ENCODE assay signal across 9 cellular contexts in the genomic region with DNA sequence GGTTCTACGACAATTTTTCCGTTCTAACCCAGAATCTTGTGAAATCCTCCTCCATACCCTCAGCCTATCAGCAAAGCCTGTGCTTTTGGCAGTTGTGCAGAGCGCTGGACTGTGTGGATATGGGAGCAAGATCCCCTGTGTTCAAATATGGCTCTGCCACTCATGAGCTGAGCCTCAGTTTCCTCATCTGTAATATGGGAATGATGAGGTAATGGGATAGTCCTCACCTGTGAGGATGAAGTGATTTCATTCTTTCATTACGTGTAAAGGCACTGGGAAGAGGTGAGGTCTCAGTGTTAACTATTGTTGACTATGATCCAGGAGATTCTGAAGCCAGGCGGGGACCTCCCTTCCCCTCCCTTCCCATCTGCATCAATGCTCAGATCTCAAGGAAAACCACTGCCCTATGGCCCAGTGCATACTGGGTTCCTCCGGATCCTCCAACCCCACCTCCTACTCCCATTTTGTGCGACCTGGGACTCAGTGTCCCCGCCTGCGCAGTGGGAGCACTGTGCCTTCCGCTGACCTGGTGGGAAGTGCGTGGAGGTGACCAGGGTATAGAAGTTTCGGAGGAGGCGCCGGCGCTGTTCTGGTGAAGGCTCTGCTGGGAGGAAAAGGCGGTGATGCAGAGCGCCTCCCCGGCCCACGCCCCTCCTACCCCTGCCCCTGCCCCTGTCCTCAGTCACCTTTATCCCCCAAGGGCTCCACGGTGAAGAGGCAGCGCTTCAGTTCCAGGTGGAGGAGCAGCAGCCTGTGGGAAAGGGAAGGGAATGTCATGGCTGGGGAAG. TPM values are rescaled to one million over a fixed set of nuclear protein-coding genes. Genes with fewer than 3 reads are reported as not detected.
DNase-seq lines count a peak whose midpoint lies in the region; ATAC-seq, FAIRE-seq and TF ChIP-seq lines count a peak whose summit lies in the region.
"Had no signal": no experiment of that assay in that cellular context is flagged by ENCODE, and none has a peak within 500 bp of the region (broad histone marks: within the 10 kb centered on the region; RNA-seq: fewer than 3 reads in every experiment).

No MANE protein-coding gene starts in this region.

- no peak for TF ChIP-seq CTCF in HepG2 (CRISPR knock-in tag; IDR thresholded peaks at IDR 0.05)
- TF ChIP-seq CTCF in tibial artery (IDR thresholded peaks at IDR 0.05), result no peak

- 93% methylated on average over 18 of the region's 21 CpGs for whole genome bisulfite sequencing in HepG2 (ENCODE audit: low lambda C conversion rate)

- H3K9me3 ChIP-seq in adipocyte (ENCODE audit: control insufficient read depth, low read length), result no peaks in the 10 kb centered on the region
- H3K9me3 ChIP-seq in HepG2 (ENCODE audit: low read length), result no peaks in the 10 kb centered on the region
- no peaks in the 10 kb centered on the region for H3K9me3 ChIP-seq in tibial artery

- no peak overlapping the region for H2AFZ ChIP-seq in HepG2 (ENCODE audit: low read length)

- H3K27me3 Mint-ChIP-seq in activated T-cell treated with anti-CD3 and anti-CD28 coated beads, Interleukin-2, amount 50 U/mL, for 4 hours (ENCODE audit: low read depth), result no peaks in the 10 kb centered on the region

- intact Hi-C loops in HepG2 (cut with micrococcal nuclease; ENCODE audit: unreplicated experiment) (no loop called here), tibial artery (cut with DNase I; ENCODE audit: low total_unique reads) (loop anchor here (5.0 kb wide), 1 partner anchor 41 kb away; the partner anchor contains the start of gene AP2A1)

- POLR2A ChIA-PET in HepG2 (lab: Yijun Ruan, JAX), result interaction anchor here (0.6 to 0.9 kb wide), 3 partner anchors 36 to 228 kb away, joined by 3 to 4 read pairs (median 3); partner anchors contain the start of genes NOSIP and PNKP

- peak overlapping the region; percentile 29 for H3K9ac ChIP-seq in adipocyte (ENCODE audit: low read length)
- no peak overlapping the region for H3K9ac ChIP-seq in HepG2 (ENCODE audit: insufficient read depth, low read depth, low read length)

- TF ChIP-seq EP300 in HepG2 (IDR thresholded peaks at IDR 0.05; ENCODE audit: low read depth in 2 of 2, low read length in 2 of 2), result no peak
- no peak for TF ChIP-seq EP300 in HepG2 (CRISPR knock-in tag; IDR thresholded peaks at IDR 0.05; ENCODE audit: borderline replicate concordance)

- no peak overlapping the region; the same call in 1 of the 2 replicates for H3K4me2 ChIP-seq in HepG2 (ENCODE audit: low read depth, low read length)

- TF ChIP-seq RAD21 in HepG2 (CRISPR knock-in tag; IDR thresholded peaks at IDR 0.05), result no peak

- in situ Hi-C loops in HepG2 (cut with HindIII; ENCODE audit: extremely low pct_ligation_motif_present, low pct_unique_long_range_greater_than_20kb), result no loop called here

- H3K4me1 ChIP-seq in adipocyte (ENCODE audit: control insufficient read depth, insufficient read depth, low read length) (peaks cover 12% of the 10 kb centered on the region), HepG2 (ENCODE audit: insufficient read depth, low read length) (peaks cover 14% of the 10 kb centered on the region), tibial artery (peaks cover 0 to 28% (median 22%) of the 10 kb centered on the region in 4 donors)

- H3K36me3 ChIP-seq in adipocyte (ENCODE audit: control insufficient read depth, insufficient read depth, low read length, severe bottlenecking) (peaks cover 39% of the 10 kb centered on the region), HepG2 (replicated peaks in 1 of 2; ENCODE audit: control insufficient read depth in 1 of 2, insufficient read depth in 2 of 2, low read length in 2 of 2) (peaks cover 1 to 9% of the 10 kb centered on the region in 2 experiments; a peak in 2 of 5 replicates), tibial artery (peaks cover 0 to 48% (median 20%) of the 10 kb centered on the region in 3 donors)

- H3K79me2 ChIP-seq in HepG2 (ENCODE audit: insufficient read depth, low read length), result no peaks in the 10 kb centered on the region

- FAIRE-seq in HepG2 (lab: Jason Lieb, UNC), result no peak

- TF ChIP-seq POLR2A in HepG2 (IDR thresholded peaks at IDR 0.05; ENCODE audit: insufficient read depth in 1 of 2, low read depth in 2 of 2, low read length in 2 of 2), result no peak

- peaks cover 20% of the 10 kb centered on the region for H3K4me1 Mint-ChIP-seq in activated T-cell treated with anti-CD3 and anti-CD28 coated beads, Interleukin-2, amount 50 U/mL, for 4 hours (ENCODE audit: low read depth)

- peaks cover 8% of the 10 kb centered on the region for H3K36me3 Mint-ChIP-seq in activated T-cell treated with anti-CD3 and anti-CD28 coated beads, Interleukin-2, amount 50 U/mL, for 4 hours (ENCODE audit: insufficient read depth)

- no peaks in the 10 kb centered on the region for H3K27me3 ChIP-seq in adipocyte (replicated peaks; ENCODE audit: control insufficient read depth, insufficient read depth, low read length)
- no peaks in the 10 kb centered on the region for H3K27me3 ChIP-seq in HepG2 (ENCODE audit: control insufficient read depth in 1 of 2, insufficient read depth in 2 of 2, low read length in 2 of 2)
- H3K27me3 ChIP-seq in tibial artery, result no peaks in the 10 kb centered on the region

- no TSS peak for BruUV-seq in HepG2 (replicated peaks; lab: Mats Ljungman, UMichigan)

- no peaks in the 10 kb centered on the region for H3K9me3 Mint-ChIP-seq in activated T-cell treated with anti-CD3 and anti-CD28 coated beads, Interleukin-2, amount 50 U/mL, for 4 hours

- ATAC-seq in activated T-cell treated with anti-CD3 and anti-CD28 coated beads, Interleukin-2, amount 50 U/mL, for 4 hours, result no peak
- no peak for ATAC-seq in HepG2
- ATAC-seq in HG02981 (IDR thresholded peaks at IDR 0.05; ENCODE audit: unreplicated experiment), result no peak

- CTCF ChIA-PET in HepG2 (lab: Yijun Ruan, JAX; ENCODE audit: low intra/inter-chr PET ratio, low total read pairs), result no interaction called here

- no peak for DNase-seq in activated T-cell treated with anti-CD3 and anti-CD28 coated beads, Interleukin-2, amount 50 U/mL, for 4 hours
- DNase-seq in activated T-cell treated with anti-CD3 and anti-CD28 coated beads, Interleukin-2, amount 50 U/mL, for 48 hours, result no peak
- no peak for DNase-seq in adipocyte (ENCODE audit: low read depth)
- no peak for DNase-seq in HepG2 (ENCODE audit: low spot score)
- DNase-seq in tibial artery, result no peak
- no peak for DNase-seq in NCI-H146 (lab: John Stamatoyannopoulos, UW)
- DNase-seq in amygdala (lab: John Stamatoyannopoulos, UW), result no peak

- no peak overlapping the region for H3K4me3 ChIP-seq in adipocyte (ENCODE audit: low read length)
- H3K4me3 ChIP-seq in HepG2 (replicated peaks in 1 of 3; ENCODE audit: insufficient read depth in 1 of 3, low read depth in 2 of 3, low read length in 3 of 3), result no peak overlapping the region
- peak overlapping the region; percentile 65 to 87 for H3K4me3 ChIP-seq in tibial artery

- no peaks in the 10 kb centered on the region for H4K20me1 ChIP-seq in HepG2 (ENCODE audit: insufficient read depth, low read length)

- no peak overlapping the region for H3K27ac ChIP-seq in HepG2 (ENCODE audit: extremely low read length, insufficient read depth, low read length)
- H3K27ac ChIP-seq in tibial artery, result peak overlapping the region; percentile 84 to 94
- H3K27ac ChIP-seq: C4-2B had no signal

- H3K4me3 Mint-ChIP-seq in activated T-cell treated with anti-CD3 and anti-CD28 coated beads, Interleukin-2, amount 50 U/mL, for 4 hours, result peak overlapping the region; percentile 53

RNA-seq across cellular contexts. Expression of gene FUZ, which starts 5.0 kb away (rescaled TPM):
- 10 to 100 TPM; 15.6 to 19.9 (median 18.5) TPM for total RNA-seq in activated T-cell treated with anti-CD3 and anti-CD28 coated beads, Interleukin-2, amount 50 U/mL, for 4 hours
- not detected in 2 replicates for total RNA-seq in HepG2 (2016; rRNA removed; fragmentation: Illumina TruSeq; extraction: Trizol)
- 0.44 TPM in 1 of 2 replicates, not detected in the other for total RNA-seq in HepG2 (2016; cell fraction: cytosol; rRNA removed; fragmentation: Illumina TruSeq; extraction: Trizol; ENCODE audit: low read depth)
- total RNA-seq in HepG2 (2016; cell fraction: insoluble cytoplasmic fraction; rRNA removed; fragmentation: Illumina TruSeq; extraction: Trizol), result not detected in 2 replicates
- total RNA-seq in HepG2 (2016; cell fraction: membrane; rRNA removed; fragmentation: Illumina TruSeq; extraction: Trizol), result 0.31 TPM in 1 of 2 replicates, not detected in the other
- total RNA-seq in HepG2 (2016; cell fraction: nucleus; rRNA removed; fragmentation: Illumina TruSeq; extraction: Trizol), result not detected in 2 replicates
- polyA plus RNA-seq in HepG2 (2011; rRNA removed), result 0.07 and 0.08 TPM in 2 replicates
- 0.08 and 0.14 TPM in 2 replicates for polyA plus RNA-seq in HepG2 (2011; cell fraction: cytosol; rRNA removed)
- polyA plus RNA-seq in HepG2 (2011; cell fraction: nucleus; rRNA removed), result 0.32 and 0.38 TPM in 2 replicates
- polyA plus RNA-seq in HepG2 (2012), result 0.21 and 0.63 TPM in 2 replicates
- 0.26 TPM in 1 of 2 replicates, not detected in the other for polyA plus RNA-seq in HepG2 (2016; cell fraction: cytosol; fragmentation: Illumina TruSeq; extraction: Trizol; ENCODE audit: low read depth)
- not detected in 2 replicates for polyA plus RNA-seq in HepG2 (2016; cell fraction: insoluble cytoplasmic fraction; fragmentation: Illumina TruSeq; extraction: Trizol; ENCODE audit: low read depth)
- polyA plus RNA-seq in HepG2 (2016; cell fraction: membrane; fragmentation: Illumina TruSeq; extraction: Trizol; ENCODE audit: low read depth), result 0.22 TPM in 1 of 2 replicates, not detected in the other
- polyA plus RNA-seq in HepG2 (2016; cell fraction: nucleus; fragmentation: Illumina TruSeq; extraction: Trizol; ENCODE audit: insufficient read depth, low read depth), result not detected in 2 replicates
- not detected in 2 replicates for polyA minus RNA-seq in HepG2 (2011; rRNA and poly(A)+ RNA removed; ENCODE audit: low replicate concordance)
- polyA minus RNA-seq in HepG2 (2011; cell fraction: cytosol; rRNA and poly(A)+ RNA removed), result not detected in 2 replicates
- not detected in 2 replicates for polyA minus RNA-seq in HepG2 (2011; cell fraction: nucleus; rRNA and poly(A)+ RNA removed)

RNA-seq across cellular contexts. Expression of gene MED25, which starts 10.0 kb away (rescaled TPM):
- total RNA-seq in activated T-cell treated with anti-CD3 and anti-CD28 coated beads, Interleukin-2, amount 50 U/mL, for 4 hours, result 10 to 100 TPM; 44.1 to 51.0 (median 47.2) TPM
- 11.1 and 11.3 TPM in 2 replicates for total RNA-seq in HepG2 (2016; rRNA removed; fragmentation: Illumina TruSeq; extraction: Trizol)
- 3.0 and 3.1 TPM in 2 replicates for total RNA-seq in HepG2 (2016; cell fraction: cytosol; rRNA removed; fragmentation: Illumina TruSeq; extraction: Trizol; ENCODE audit: low read depth)
- total RNA-seq in HepG2 (2016; cell fraction: insoluble cytoplasmic fraction; rRNA removed; fragmentation: Illumina TruSeq; extraction: Trizol), result 10.4 and 11.0 TPM in 2 replicates
- 6.7 and 8.6 TPM in 2 replicates for total RNA-seq in HepG2 (2016; cell fraction: membrane; rRNA removed; fragmentation: Illumina TruSeq; extraction: Trizol)
- 18.0 and 18.4 TPM in 2 replicates for total RNA-seq in HepG2 (2016; cell fraction: nucleus; rRNA removed; fragmentation: Illumina TruSeq; extraction: Trizol)
- 13.3 and 15.1 TPM in 2 replicates for polyA plus RNA-seq in HepG2 (2011; rRNA removed)
- 5.3 and 5.7 TPM in 2 replicates for polyA plus RNA-seq in HepG2 (2011; cell fraction: cytosol; rRNA removed)
- 48.1 and 61.9 TPM in 2 replicates for polyA plus RNA-seq in HepG2 (2011; cell fraction: nucleus; rRNA removed)
- 17.3 and 20.9 TPM in 2 replicates for polyA plus RNA-seq in HepG2 (2012)
- polyA plus RNA-seq in HepG2 (2016; cell fraction: cytosol; fragmentation: Illumina TruSeq; extraction: Trizol; ENCODE audit: low read depth), result 5.1 and 5.2 TPM in 2 replicates
- polyA plus RNA-seq in HepG2 (2016; cell fraction: insoluble cytoplasmic fraction; fragmentation: Illumina TruSeq; extraction: Trizol; ENCODE audit: low read depth), result 16.3 and 22.3 TPM in 2 replicates
- polyA plus RNA-seq in HepG2 (2016; cell fraction: membrane; fragmentation: Illumina TruSeq; extraction: Trizol; ENCODE audit: low read depth), result 7.9 and 9.9 TPM in 2 replicates
- polyA plus RNA-seq in HepG2 (2016; cell fraction: nucleus; fragmentation: Illumina TruSeq; extraction: Trizol; ENCODE audit: insufficient read depth, low read depth), result 46.3 and 50.3 TPM in 2 replicates
- polyA minus RNA-seq in HepG2 (2011; rRNA and poly(A)+ RNA removed; ENCODE audit: low replicate concordance), result 31.2 and 56.4 TPM in 2 replicates
- polyA minus RNA-seq in HepG2 (2011; cell fraction: cytosol; rRNA and poly(A)+ RNA removed), result 9.1 and 11.4 TPM in 2 replicates
- 21.9 and 22.9 TPM in 2 replicates for polyA minus RNA-seq in HepG2 (2011; cell fraction: nucleus; rRNA and poly(A)+ RNA removed)

RNA-seq across cellular contexts. Expression of gene AP2A1, which starts 41.3 kb away (rescaled TPM):
- 10 to 100 TPM; 63.6 to 73.6 (median 71.5) TPM for total RNA-seq in activated T-cell treated with anti-CD3 and anti-CD28 coated beads, Interleukin-2, amount 50 U/mL, for 4 hours
- total RNA-seq in HepG2 (2016; rRNA removed; fragmentation: Illumina TruSeq; extraction: Trizol), result 21.8 and 22.7 TPM in 2 replicates
- total RNA-seq in HepG2 (2016; cell fraction: cytosol; rRNA removed; fragmentation: Illumina TruSeq; extraction: Trizol; ENCODE audit: low read depth), result 9.5 and 10.1 TPM in 2 replicates
- total RNA-seq in HepG2 (2016; cell fraction: insoluble cytoplasmic fraction; rRNA removed; fragmentation: Illumina TruSeq; extraction: Trizol), result 19.1 and 23.8 TPM in 2 replicates
- 19.2 and 20.5 TPM in 2 replicates for total RNA-seq in HepG2 (2016; cell fraction: membrane; rRNA removed; fragmentation: Illumina TruSeq; extraction: Trizol)
- 16.2 and 20.1 TPM in 2 replicates for total RNA-seq in HepG2 (2016; cell fraction: nucleus; rRNA removed; fragmentation: Illumina TruSeq; extraction: Trizol)
- 39.7 and 49.9 TPM in 2 replicates for polyA plus RNA-seq in HepG2 (2011; rRNA removed)
- 30.4 and 48.4 TPM in 2 replicates for polyA plus RNA-seq in HepG2 (2011; cell fraction: cytosol; rRNA removed)
- 84.4 and 99.0 TPM in 2 replicates for polyA plus RNA-seq in HepG2 (2011; cell fraction: nucleus; rRNA removed)
- polyA plus RNA-seq in HepG2 (2012), result 35.2 and 42.3 TPM in 2 replicates
- polyA plus RNA-seq in HepG2 (2016; cell fraction: cytosol; fragmentation: Illumina TruSeq; extraction: Trizol; ENCODE audit: low read depth), result 6.6 and 7.7 TPM in 2 replicates
- 24.6 and 33.0 TPM in 2 replicates for polyA plus RNA-seq in HepG2 (2016; cell fraction: insoluble cytoplasmic fraction; fragmentation: Illumina TruSeq; extraction: Trizol; ENCODE audit: low read depth)
- polyA plus RNA-seq in HepG2 (2016; cell fraction: membrane; fragmentation: Illumina TruSeq; extraction: Trizol; ENCODE audit: low read depth), result 13.4 and 16.8 TPM in 2 replicates
- polyA plus RNA-seq in HepG2 (2016; cell fraction: nucleus; fragmentation: Illumina TruSeq; extraction: Trizol; ENCODE audit: insufficient read depth, low read depth), result 38.5 and 39.3 TPM in 2 replicates
- 97.4 and 189 TPM in 2 replicates for polyA minus RNA-seq in HepG2 (2011; rRNA and poly(A)+ RNA removed; ENCODE audit: low replicate concordance)
- polyA minus RNA-seq in HepG2 (2011; cell fraction: cytosol; rRNA and poly(A)+ RNA removed), result 53.7 and 56.5 TPM in 2 replicates
- polyA minus RNA-seq in HepG2 (2011; cell fraction: nucleus; rRNA and poly(A)+ RNA removed), result 24.7 and 29.2 TPM in 2 replicates

RNA-seq across cellular contexts. Expression of gene PTOV1, which starts 42.9 kb away (rescaled TPM):
- 10 to 100 TPM; 77.8 to 86.3 (median 83.7) TPM for total RNA-seq in activated T-cell treated with anti-CD3 and anti-CD28 coated beads, Interleukin-2, amount 50 U/mL, for 4 hours
- 59.4 and 68.5 TPM in 2 replicates for total RNA-seq in HepG2 (2016; rRNA removed; fragmentation: Illumina TruSeq; extraction: Trizol)
- total RNA-seq in HepG2 (2016; cell fraction: cytosol; rRNA removed; fragmentation: Illumina TruSeq; extraction: Trizol; ENCODE audit: low read depth), result 30.7 and 36.0 TPM in 2 replicates
- total RNA-seq in HepG2 (2016; cell fraction: insoluble cytoplasmic fraction; rRNA removed; fragmentation: Illumina TruSeq; extraction: Trizol), result 67.3 and 74.4 TPM in 2 replicates
- 45.7 and 54.4 TPM in 2 replicates for total RNA-seq in HepG2 (2016; cell fraction: membrane; rRNA removed; fragmentation: Illumina TruSeq; extraction: Trizol)
- 68.2 and 84.3 TPM in 2 replicates for total RNA-seq in HepG2 (2016; cell fraction: nucleus; rRNA removed; fragmentation: Illumina TruSeq; extraction: Trizol)
- 63.5 and 77.7 TPM in 2 replicates for polyA plus RNA-seq in HepG2 (2011; rRNA removed)
- 27.3 and 44.2 TPM in 2 replicates for polyA plus RNA-seq in HepG2 (2011; cell fraction: cytosol; rRNA removed)
- 387 and 441 TPM in 2 replicates for polyA plus RNA-seq in HepG2 (2011; cell fraction: nucleus; rRNA removed)
- polyA plus RNA-seq in HepG2 (2012), result 72.7 and 99.0 TPM in 2 replicates
- polyA plus RNA-seq in HepG2 (2016; cell fraction: cytosol; fragmentation: Illumina TruSeq; extraction: Trizol; ENCODE audit: low read depth), result 24.0 and 27.8 TPM in 2 replicates
- polyA plus RNA-seq in HepG2 (2016; cell fraction: insoluble cytoplasmic fraction; fragmentation: Illumina TruSeq; extraction: Trizol; ENCODE audit: low read depth), result 78.0 and 94.4 TPM in 2 replicates
- polyA plus RNA-seq in HepG2 (2016; cell fraction: membrane; fragmentation: Illumina TruSeq; extraction: Trizol; ENCODE audit: low read depth), result 34.7 and 37.3 TPM in 2 replicates
- polyA plus RNA-seq in HepG2 (2016; cell fraction: nucleus; fragmentation: Illumina TruSeq; extraction: Trizol; ENCODE audit: insufficient read depth, low read depth), result 178 and 181 TPM in 2 replicates
- 73.5 and 109 TPM in 2 replicates for polyA minus RNA-seq in HepG2 (2011; rRNA and poly(A)+ RNA removed; ENCODE audit: low replicate concordance)
- polyA minus RNA-seq in HepG2 (2011; cell fraction: cytosol; rRNA and poly(A)+ RNA removed), result 42.8 and 45.1 TPM in 2 replicates
- 69.0 and 75.8 TPM in 2 replicates for polyA minus RNA-seq in HepG2 (2011; cell fraction: nucleus; rRNA and poly(A)+ RNA removed)

RNA-seq across cellular contexts. Expression of gene TSKS, which starts 45.0 kb away (rescaled TPM):
- 1 to 10 TPM in 1 of 3 donors, under 1 TPM in 1, not detected in 1; 0.40 to 1.2 TPM for total RNA-seq in activated T-cell treated with anti-CD3 and anti-CD28 coated beads, Interleukin-2, amount 50 U/mL, for 4 hours
- total RNA-seq in HepG2 (2016; rRNA removed; fragmentation: Illumina TruSeq; extraction: Trizol), result not detected in 2 replicates
- total RNA-seq in HepG2 (2016; cell fraction: cytosol; rRNA removed; fragmentation: Illumina TruSeq; extraction: Trizol; ENCODE audit: low read depth), result not detected in 2 replicates
- not detected in 2 replicates for total RNA-seq in HepG2 (2016; cell fraction: insoluble cytoplasmic fraction; rRNA removed; fragmentation: Illumina TruSeq; extraction: Trizol)
- total RNA-seq in HepG2 (2016; cell fraction: membrane; rRNA removed; fragmentation: Illumina TruSeq; extraction: Trizol), result not detected in 2 replicates
- not detected in 2 replicates for total RNA-seq in HepG2 (2016; cell fraction: nucleus; rRNA removed; fragmentation: Illumina TruSeq; extraction: Trizol)
- polyA plus RNA-seq in HepG2 (2011; rRNA removed), result 0.03 and 0.21 TPM in 2 replicates
- 0.04 and 0.09 TPM in 2 replicates for polyA plus RNA-seq in HepG2 (2011; cell fraction: cytosol; rRNA removed)
- 0.40 and 0.47 TPM in 2 replicates for polyA plus RNA-seq in HepG2 (2011; cell fraction: nucleus; rRNA removed)
- polyA plus RNA-seq in HepG2 (2012), result 0.16 TPM in 1 of 2 replicates, not detected in the other
- not detected in 2 replicates for polyA plus RNA-seq in HepG2 (2016; cell fraction: cytosol; fragmentation: Illumina TruSeq; extraction: Trizol; ENCODE audit: low read depth)
- polyA plus RNA-seq in HepG2 (2016; cell fraction: insoluble cytoplasmic fraction; fragmentation: Illumina TruSeq; extraction: Trizol; ENCODE audit: low read depth), result not detected in 2 replicates
- not detected in 2 replicates for polyA plus RNA-seq in HepG2 (2016; cell fraction: membrane; fragmentation: Illumina TruSeq; extraction: Trizol; ENCODE audit: low read depth)
- polyA plus RNA-seq in HepG2 (2016; cell fraction: nucleus; fragmentation: Illumina TruSeq; extraction: Trizol; ENCODE audit: insufficient read depth, low read depth), result not detected in 2 replicates
- 0.12 TPM in 1 of 2 replicates, not detected in the other for polyA minus RNA-seq in HepG2 (2011; rRNA and poly(A)+ RNA removed; ENCODE audit: low replicate concordance)
- polyA minus RNA-seq in HepG2 (2011; cell fraction: cytosol; rRNA and poly(A)+ RNA removed), result not detected in 2 replicates
- not detected in 2 replicates for polyA minus RNA-seq in HepG2 (2011; cell fraction: nucleus; rRNA and poly(A)+ RNA removed)

Comparison
In these comparisons a context has a peak if more than half of its experiments do, and no peak if none do; other contexts are left out.
1. H3K4me3 ChIP-seq: peak in tibial artery (2 of 2); none in adipocyte (single experiment) and HepG2 (0 of 3).
2. RNA of gene FUZ, which starts 5.0 kb away (total RNA-seq): 15.6 to 19.9 TPM in activated T-cell treated with anti-CD3 and anti-CD28 coated beads, Interleukin-2, amount 50 U/mL, for 4 hours; 0.31 to 0.44 TPM in HepG2; every median in the first group is over 10 times any median in the second.